Comparison of ENCODE assay signal across 1 cellular context in the genomic region with DNA sequence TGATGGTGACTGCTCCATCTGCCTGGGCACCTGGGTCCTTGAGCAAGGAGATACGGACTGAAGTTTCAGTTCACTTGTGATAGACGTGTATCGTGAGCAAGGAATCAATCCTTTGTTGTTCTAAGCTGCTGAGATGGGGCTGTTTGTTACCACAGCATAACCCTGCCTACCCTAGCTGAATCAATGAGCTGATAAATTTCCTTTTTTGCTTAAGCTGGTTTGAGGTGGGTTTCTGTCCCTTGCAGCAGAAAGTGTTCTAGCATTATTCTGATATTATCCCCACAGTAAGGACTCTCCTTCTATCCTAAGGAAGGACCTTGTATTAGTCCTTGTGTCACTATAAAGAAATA.
TF ChIP-seq lines count a peak whose summit lies in the region.

No MANE protein-coding gene starts in this region.

TF ChIP-seq in GM12878, 131 proteins besides CTCF, POLR2A, EP300 and RAD21:
- no peak for TF ChIP-seq SPI1 (IDR thresholded peaks at IDR 0.05; ENCODE audit: borderline replicate concordance, insufficient read depth, low read depth, low read length)
- TF ChIP-seq ZNF274 (IDR thresholded peaks at IDR 0.05; ENCODE audit: insufficient read depth, insufficient read length), result no peak
- 0 out of 2 replicates have a peak, but pooled peaks have one; percentile 5 for TF ChIP-seq FOXM1 (IDR thresholded peaks at IDR 0.05; ENCODE audit: low read depth, low read length)
